In the genomic region with DNA sequence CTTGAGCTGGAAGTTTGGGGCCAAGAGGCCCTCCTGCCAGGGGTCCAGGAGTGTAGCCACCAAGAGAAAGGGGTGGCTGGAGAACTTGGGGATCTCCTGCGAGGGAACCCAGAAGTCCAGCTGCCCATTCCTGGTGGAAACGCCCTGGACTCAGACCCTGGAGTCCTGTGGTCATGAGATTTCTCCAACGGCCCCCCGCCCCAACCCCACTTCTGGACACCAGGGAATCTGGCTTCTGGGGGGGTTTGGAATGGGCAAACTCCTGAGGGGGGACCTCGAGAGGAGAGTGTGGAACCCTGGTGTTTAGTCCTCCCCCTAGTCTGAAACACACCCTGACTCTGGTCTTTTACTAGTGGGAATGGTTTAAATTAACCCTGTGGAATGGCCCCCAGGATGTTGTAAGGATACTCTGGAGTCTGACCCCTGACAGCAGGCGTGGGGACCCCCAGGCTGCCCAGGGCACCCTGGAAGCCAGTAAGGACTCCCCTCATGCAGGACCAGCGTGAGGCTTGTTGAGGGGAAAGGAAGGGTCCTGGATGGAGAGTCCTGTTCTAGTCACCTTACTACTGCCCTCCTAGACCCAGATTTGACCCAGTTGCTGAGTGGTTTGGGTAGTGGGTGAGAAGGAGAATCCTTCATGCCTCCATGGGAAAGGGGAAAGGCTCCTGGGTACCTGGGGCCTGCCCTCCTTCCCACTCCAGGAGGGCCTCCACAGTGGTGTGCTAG, we compare ENCODE assay signal across 1 cellular context.
TF ChIP-seq lines count a peak whose summit lies in the region.

No MANE protein-coding gene starts in this region.

TF ChIP-seq in HEK293, 187 proteins besides CTCF, POLR2A, EP300 and RAD21 (continued from another document):
- TF ChIP-seq, protein P1, sequence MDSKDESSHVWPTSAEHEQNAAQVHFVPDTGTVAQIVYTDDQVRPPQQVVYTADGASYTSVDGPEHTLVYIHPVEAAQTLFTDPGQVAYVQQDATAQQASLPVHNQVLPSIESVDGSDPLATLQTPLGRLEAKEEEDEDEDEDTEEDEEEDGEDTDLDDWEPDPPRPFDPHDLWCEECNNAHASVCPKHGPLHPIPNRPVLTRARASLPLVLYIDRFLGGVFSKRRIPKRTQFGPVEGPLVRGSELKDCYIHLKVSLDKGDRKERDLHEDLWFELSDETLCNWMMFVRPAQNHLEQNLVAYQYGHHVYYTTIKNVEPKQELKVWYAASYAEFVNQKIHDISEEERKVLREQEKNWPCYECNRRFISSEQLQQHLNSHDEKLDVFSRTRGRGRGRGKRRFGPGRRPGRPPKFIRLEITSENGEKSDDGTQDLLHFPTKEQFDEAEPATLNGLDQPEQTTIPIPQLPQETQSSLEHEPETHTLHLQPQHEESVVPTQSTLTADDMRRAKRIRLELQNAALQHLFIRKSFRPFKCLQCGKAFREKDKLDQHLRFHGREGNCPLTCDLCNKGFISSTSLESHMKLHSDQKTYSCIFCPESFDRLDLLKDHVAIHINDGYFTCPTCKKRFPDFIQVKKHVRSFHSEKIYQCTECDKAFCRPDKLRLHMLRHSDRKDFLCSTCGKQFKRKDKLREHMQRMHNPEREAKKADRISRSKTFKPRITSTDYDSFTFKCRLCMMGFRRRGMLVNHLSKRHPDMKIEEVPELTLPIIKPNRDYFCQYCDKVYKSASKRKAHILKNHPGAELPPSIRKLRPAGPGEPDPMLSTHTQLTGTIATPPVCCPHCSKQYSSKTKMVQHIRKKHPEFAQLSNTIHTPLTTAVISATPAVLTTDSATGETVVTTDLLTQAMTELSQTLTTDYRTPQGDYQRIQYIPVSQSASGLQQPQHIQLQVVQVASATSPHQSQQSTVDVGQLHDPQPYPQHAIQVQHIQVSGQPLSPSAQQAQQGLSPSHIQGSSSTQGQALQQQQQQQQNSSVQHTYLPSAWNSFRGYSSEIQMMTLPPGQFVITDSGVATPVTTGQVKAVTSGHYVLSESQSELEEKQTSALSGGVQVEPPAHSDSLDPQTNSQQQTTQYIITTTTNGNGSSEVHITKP (tag by site-specific recombination; IDR thresholded peaks at IDR 0.05) = peak; percentile 22; the same call in 1 of the 2 replicates
